Comparison of ENCODE assay signal across 16 cellular contexts in genomic region chr9:36217256-36217968, GRCh38. TPM values are rescaled to one million over a fixed set of nuclear protein-coding genes. Genes with fewer than 3 reads are reported as not detected.
A peak's percentile ranks its signal among the peaks of the same experiment; 100 is the strongest.
DNase-seq lines count a peak whose midpoint lies in the region; ATAC-seq, FAIRE-seq and TF ChIP-seq lines count a peak whose summit lies in the region.
"Had no signal": no experiment of that assay in that cellular context is flagged by ENCODE, and none has a peak within 500 bp of the region (broad histone marks: within the 10 kb centered on the region; RNA-seq: fewer than 3 reads in every experiment).

No MANE protein-coding gene starts in this region.

- no peak overlapping the region for H2AK5ac ChIP-seq in IMR-90 (ENCODE audit: low read depth, low read length)

- no peak overlapping the region for H4K5ac ChIP-seq in IMR-90 (ENCODE audit: low read depth, low read length)

- H3K27ac Mint-ChIP-seq in CD4-positive, CD25-positive, alpha-beta regulatory T cell: peak overlapping the region; percentile 76 to 92 (median 87)
- H3K27ac Mint-ChIP-seq in activated naive CD8-positive, alpha-beta T cell treated with anti-CD3 and anti-CD28 coated beads for 36 hours: peak overlapping the region; percentile 79
- peak overlapping the region in 4 of 6 donors; percentile 17 to 63 (median 34) for H3K27ac Mint-ChIP-seq in naive B cell

- no peak for TF ChIP-seq POLR2A in IMR-90 (IDR thresholded peaks at IDR 0.05; ENCODE audit: low read depth, low read length)

- H3K27ac ChIP-seq in CD4-positive, CD25-positive, alpha-beta regulatory T cell (ENCODE audit: insufficient read depth, low read length, poor library complexity, severe bottlenecking): no peak overlapping the region
- no peak overlapping the region for H3K27ac ChIP-seq in IMR-90 (ENCODE audit: insufficient read depth, low read length)
- H3K27ac ChIP-seq: testis had no signal

- H3K36me3 Mint-ChIP-seq in CD4-positive, CD25-positive, alpha-beta regulatory T cell: peaks cover 38% of the 10 kb centered on the region
- H3K36me3 Mint-ChIP-seq in activated naive CD8-positive, alpha-beta T cell treated with anti-CD3 and anti-CD28 coated beads for 36 hours: peaks cover 23% of the 10 kb centered on the region
- H3K36me3 Mint-ChIP-seq in naive B cell: peaks cover 8 to 25% of the 10 kb centered on the region in 2 donors

- peaks cover 13% of the 10 kb centered on the region for H3K9me1 ChIP-seq in IMR-90 (ENCODE audit: insufficient read depth, low read length)

- peaks cover 23% of the 10 kb centered on the region; the same call in 1 of the 2 replicates for H4K20me1 ChIP-seq in IMR-90 (ENCODE audit: insufficient read depth, low read length)

- H3K14ac ChIP-seq in IMR-90 (replicated peaks; ENCODE audit: low read depth, low read length): no peak overlapping the region

- H3K18ac ChIP-seq in IMR-90 (ENCODE audit: low read depth, low read length): no peak overlapping the region

- no peaks in the 10 kb centered on the region for H3K27me3 Mint-ChIP-seq in CD4-positive, CD25-positive, alpha-beta regulatory T cell
- no peaks in the 10 kb centered on the region for H3K27me3 Mint-ChIP-seq in activated naive CD8-positive, alpha-beta T cell treated with anti-CD3 and anti-CD28 coated beads for 36 hours
- no peaks in the 10 kb centered on the region for H3K27me3 Mint-ChIP-seq in naive B cell
- H3K27me3 Mint-ChIP-seq: dendritic cell treated with granulocyte-macrophage colony-stimulating factor and Interleukin-4, amounts not matched to agents 40 ng/mL and 50 ng/mL, for 4 days had no signal

- H4K8ac ChIP-seq in IMR-90 (ENCODE audit: low read depth in 2 of 2, low read length in 2 of 2): no peak overlapping the region

- TF ChIP-seq RAD21 in IMR-90 (IDR thresholded peaks at IDR 0.05; ENCODE audit: low read length): no peak

- peak overlapping the region; percentile 14 for H2AK9ac ChIP-seq in IMR-90 (replicated peaks; ENCODE audit: low read depth, low read length, poor library complexity)

- in situ Hi-C loops in IMR-90 (cut with MboI; ENCODE audit: low sequenced_read_pairs): no loop called here
- in situ Hi-C loops in GM13977 (cut with MboI; ENCODE audit: low pct_unique_long_range_greater_than_20kb, low sequenced_read_pairs, unreplicated experiment): no loop called here

- TF ChIP-seq CTCF in IMR-90 (conservative IDR thresholded peaks at IDR 0.05; ENCODE audit: low read depth, low read length) (no peak), GM13977 (IDR thresholded peaks at IDR 0.05; ENCODE audit: extremely low read depth, insufficient read depth, missing control alignments) (no peak), D721Med (IDR thresholded peaks at IDR 0.05; ENCODE audit: insufficient read depth, missing control alignments) (no peak)

- dilution Hi-C loops in IMR-90 (cut with HindIII; ENCODE audit: low sequenced_read_pairs, unreplicated experiment): no loop called here

- no peak overlapping the region for H4K91ac ChIP-seq in IMR-90 (ENCODE audit: insufficient read depth, low read depth, low read length)

- peaks cover 20% of the 10 kb centered on the region for H3K4me1 ChIP-seq in CD4-positive, CD25-positive, alpha-beta regulatory T cell (ENCODE audit: control insufficient read depth, insufficient read depth, low read length, poor library complexity, severe bottlenecking)
- H3K4me1 ChIP-seq in IMR-90 (ENCODE audit: control insufficient read depth, insufficient read depth, low read length): peaks cover 3% of the 10 kb centered on the region
- H3K4me1 ChIP-seq: testis had no signal

- no peak overlapping the region for H3K23ac ChIP-seq in IMR-90 (ENCODE audit: low read depth, low read length)

- DNase-seq in CD4-positive, CD25-positive, alpha-beta regulatory T cell: peak in 1 of 3 donors; percentile 33
- DNase-seq in IMR-90 (no peak), naive B cell (no peak), GM13977 (ENCODE audit: low spot score) (no peak), D721Med (ENCODE audit: insufficient read length, low spot score) (no peak)
- no peak for DNase-seq in activated naive CD8-positive, alpha-beta T cell treated with anti-CD3 and anti-CD28 coated beads for 36 hours
- DNase-seq: activated CD4-positive, CD25-positive, alpha-beta regulatory T cell treated with anti-CD3 and anti-CD28 coated beads, Interleukin-2, amount 50 U/mL, for 72 hours; activated gamma-delta T cell treated with Interleukin-2 at 50 U/mL for 16 hours; MG63; NCI-H226; SW 1271; testis had no signal

- H3K9me3 Mint-ChIP-seq in CD4-positive, CD25-positive, alpha-beta regulatory T cell: peaks cover 0 to 2% (median 0%) of the 10 kb centered on the region in 7 donors
- peaks cover 1% of the 10 kb centered on the region for H3K9me3 Mint-ChIP-seq in activated naive CD8-positive, alpha-beta T cell treated with anti-CD3 and anti-CD28 coated beads for 36 hours
- peaks cover 0 to 6% (median 2%) of the 10 kb centered on the region in 7 donors for H3K9me3 Mint-ChIP-seq in naive B cell
- H3K9me3 Mint-ChIP-seq: dendritic cell treated with granulocyte-macrophage colony-stimulating factor and Interleukin-4, amounts not matched to agents 40 ng/mL and 50 ng/mL, for 4 days had no signal

- BruUV-seq in IMR-90 (replicated peaks; lab: Mats Ljungman, UMichigan): no TSS peak

- no peak for FAIRE-seq in D721Med (lab: Jason Lieb, UNC)
- FAIRE-seq: GM18507 had no signal

- H3K4me1 Mint-ChIP-seq in CD4-positive, CD25-positive, alpha-beta regulatory T cell: peaks cover 24 to 39% (median 25%) of the 10 kb centered on the region in 4 donors
- H3K4me1 Mint-ChIP-seq in activated naive CD8-positive, alpha-beta T cell treated with anti-CD3 and anti-CD28 coated beads for 36 hours: peaks cover 31% of the 10 kb centered on the region
- peaks cover 0 to 15% (median 12%) of the 10 kb centered on the region in 3 donors for H3K4me1 Mint-ChIP-seq in naive B cell

- H2BK15ac ChIP-seq in IMR-90 (ENCODE audit: low read depth, low read length): no peak overlapping the region

- H3K9me3 ChIP-seq in CD4-positive, CD25-positive, alpha-beta regulatory T cell (ENCODE audit: control insufficient read depth in 2 of 2, low read length in 2 of 2): peaks cover 2% of the 10 kb centered on the region in 2 experiments
- peaks cover 1% of the 10 kb centered on the region for H3K9me3 ChIP-seq in IMR-90 (ENCODE audit: control insufficient read depth, insufficient read depth, low read length)
- H3K9me3 ChIP-seq: testis had no signal

- H3K27me3 ChIP-seq in CD4-positive, CD25-positive, alpha-beta regulatory T cell (ENCODE audit: control insufficient read depth, insufficient read depth, low read length): no peaks in the 10 kb centered on the region
- no peaks in the 10 kb centered on the region for H3K27me3 ChIP-seq in IMR-90 (ENCODE audit: control insufficient read depth, insufficient read depth, low read length)
- H3K27me3 ChIP-seq: MG63, testis had no signal

- POLR2A ChIA-PET in IMR-90 (lab: Charles Lee; ENCODE audit: unreplicated experiment): interaction anchor here (0.6 kb wide), 1 partner anchor 15 kb away, joined by 5 read pairs; no protein-coding TSS in a partner anchor

- no peak overlapping the region for H2BK120ac ChIP-seq in IMR-90 (ENCODE audit: low read depth, low read length)

- peak overlapping the region in 1 of 4 donors; percentile 49 for H3K4me3 Mint-ChIP-seq in CD4-positive, CD25-positive, alpha-beta regulatory T cell
- no peak overlapping the region for H3K4me3 Mint-ChIP-seq in activated naive CD8-positive, alpha-beta T cell treated with anti-CD3 and anti-CD28 coated beads for 36 hours
- H3K4me3 Mint-ChIP-seq in naive B cell: no peak overlapping the region
- H3K4me3 Mint-ChIP-seq: dendritic cell treated with granulocyte-macrophage colony-stimulating factor and Interleukin-4, amounts not matched to agents 40 ng/mL and 50 ng/mL, for 4 days had no signal

- no peak overlapping the region for H2BK20ac ChIP-seq in IMR-90 (ENCODE audit: low read depth, low read length)

- ATAC-seq in CD4-positive, CD25-positive, alpha-beta regulatory T cell (ENCODE audit: low read depth in 2 of 2): no peak
- no peak for ATAC-seq in IMR-90 (ENCODE audit: low read depth)
- no peak for ATAC-seq in naive B cell (ENCODE audit: low read depth in 2 of 2)
- no peak for ATAC-seq in HG03196 (IDR thresholded peaks at IDR 0.05; ENCODE audit: unreplicated experiment)
- ATAC-seq in GM18867 (IDR thresholded peaks at IDR 0.05; ENCODE audit: unreplicated experiment): no peak

- no peak overlapping the region for H3K9ac ChIP-seq in IMR-90 (ENCODE audit: low read depth, low read length)

- CTCF ChIA-PET in IMR-90 (lab: Yijun Ruan, JAX): no interaction called here

- no peak overlapping the region for H3K4me2 ChIP-seq in IMR-90 (ENCODE audit: low read depth, low read length)

- peaks cover 66% of the 10 kb centered on the region for H3K36me3 ChIP-seq in CD4-positive, CD25-positive, alpha-beta regulatory T cell (ENCODE audit: control insufficient read depth, insufficient read depth, low read length)
- peaks cover 54% of the 10 kb centered on the region for H3K36me3 ChIP-seq in IMR-90 (ENCODE audit: control insufficient read depth, insufficient read depth, low read length)

- H3K4me3 ChIP-seq in CD4-positive, CD25-positive, alpha-beta regulatory T cell (ENCODE audit: low read depth, low read length): no peak overlapping the region
- H3K4me3 ChIP-seq in IMR-90 (ENCODE audit: insufficient read depth, low read depth, low read length): no peak overlapping the region
- H3K4me3 ChIP-seq: MG63, testis had no signal

- H3K56ac ChIP-seq in IMR-90 (ENCODE audit: extremely low read depth, insufficient read depth, low read length): no peak overlapping the region

- H2BK5ac ChIP-seq in IMR-90 (ENCODE audit: low read depth, low read length, poor library complexity, severe bottlenecking): no peak overlapping the region

- no peak overlapping the region for H2AFZ ChIP-seq in IMR-90 (replicated peaks; ENCODE audit: low read length, poor library complexity)

- 95% methylated on average over 10 of the region's 13 CpGs; no CpG with 5 or more reads in 1 of the 2 experiments for WGBS in IMR-90 (ENCODE audit: extremely low coverage in 2 of 2, insufficient read length in 1 of 2), 2 experiments

- no peak overlapping the region for H3K4ac ChIP-seq in IMR-90 (ENCODE audit: low read depth, low read length)

- peaks cover 41 to 78% of the 10 kb centered on the region in 2 experiments for H3K79me1 ChIP-seq in IMR-90 (ENCODE audit: low read depth in 1 of 2, low read length in 2 of 2)

- intact Hi-C loops in IMR-90 (cut with micrococcal nuclease): no loop called here

RNA-seq across cellular contexts. Expression of gene CLTA, which starts 26.7 kb away (rescaled TPM):
- total RNA-seq in CD4-positive, CD25-positive, alpha-beta regulatory T cell: 46.7 TPM
- 100 to 1,000 TPM; 152 to 175 (median 168) TPM for polyA plus RNA-seq in CD4-positive, CD25-positive, alpha-beta regulatory T cell
- total RNA-seq in IMR-90 (2012; rRNA removed): 133 and 208 TPM in 2 replicates
- polyA plus RNA-seq in IMR-90 (2012; rRNA removed) (246 and 280 TPM in 2 replicates), naive B cell (ENCODE audit: low read depth in 6 of 6) (10 to 100 TPM; 55.3 to 98.1 (median 86.9) TPM)
- polyA plus RNA-seq in IMR-90 (2012; cell fraction: cytosol; rRNA removed): 218 and 493 TPM in 2 replicates
- polyA plus RNA-seq in IMR-90 (2012; cell fraction: nucleus; rRNA removed; ENCODE audit: low replicate concordance): 63.6 and 110 TPM in 2 replicates
- 100 to 1,000 TPM; 165 to 166 TPM for total RNA-seq in activated naive CD8-positive, alpha-beta T cell treated with anti-CD3 and anti-CD28 coated beads for 36 hours

RNA-seq across cellular contexts. Expression of gene GNE, which starts 40.8 kb away (rescaled TPM):
- total RNA-seq in CD4-positive, CD25-positive, alpha-beta regulatory T cell: 15.7 TPM
- 1 to 10 TPM; 3.4 to 7.0 (median 5.2) TPM for polyA plus RNA-seq in CD4-positive, CD25-positive, alpha-beta regulatory T cell
- 28.3 and 34.1 TPM in 2 replicates for total RNA-seq in IMR-90 (2012; rRNA removed)
- polyA plus RNA-seq in IMR-90 (2012; rRNA removed): 9.8 and 11.7 TPM in 2 replicates
- polyA plus RNA-seq in IMR-90 (2012; cell fraction: cytosol; rRNA removed): 5.4 and 6.5 TPM in 2 replicates
- 3.6 and 8.7 TPM in 2 replicates for polyA plus RNA-seq in IMR-90 (2012; cell fraction: nucleus; rRNA removed; ENCODE audit: low replicate concordance)
- 10 to 100 TPM; 12.6 to 13.3 TPM for total RNA-seq in activated naive CD8-positive, alpha-beta T cell treated with anti-CD3 and anti-CD28 coated beads for 36 hours
- 10 to 100 TPM in 1 of 6 donors, 1 to 10 TPM in 5; 4.9 to 10.4 (median 8.7) TPM for polyA plus RNA-seq in naive B cell (ENCODE audit: low read depth in 6 of 6)

RNA-seq across cellular contexts. Expression of gene CCIN, which starts 48.2 kb away (rescaled TPM):
- total RNA-seq in CD4-positive, CD25-positive, alpha-beta regulatory T cell: 1.4 TPM
- under 1 TPM in 1 of 4 donors, not detected in 3; 0.38 TPM for polyA plus RNA-seq in CD4-positive, CD25-positive, alpha-beta regulatory T cell
- total RNA-seq in IMR-90 (2012; rRNA removed): 1.1 TPM in 2 replicates
- polyA plus RNA-seq in IMR-90 (2012; rRNA removed) (0.73 and 0.80 TPM in 2 replicates), naive B cell (ENCODE audit: low read depth in 6 of 6) (under 1 TPM in 1 of 6 donors, not detected in 5; 0.17 TPM)
- polyA plus RNA-seq in IMR-90 (2012; cell fraction: cytosol; rRNA removed): 0.32 and 0.48 TPM in 2 replicates
- 0.58 and 0.65 TPM in 2 replicates for polyA plus RNA-seq in IMR-90 (2012; cell fraction: nucleus; rRNA removed; ENCODE audit: low replicate concordance)
- not detected for total RNA-seq in activated naive CD8-positive, alpha-beta T cell treated with anti-CD3 and anti-CD28 coated beads for 36 hours

Comparison
In these comparisons a context has a peak if more than half of its experiments do, and no peak if none do; other contexts are left out.
1. H3K27ac Mint-ChIP-seq: peak in every context shown above with its lines; median percentile 87 in CD4-positive, CD25-positive, alpha-beta regulatory T cell; 79 in activated naive CD8-positive, alpha-beta T cell treated with anti-CD3 and anti-CD28 coated beads for 36 hours; 34 in naive B cell.